25 cellular contexts compared by ENCODE assay signal in the genomic region with DNA sequence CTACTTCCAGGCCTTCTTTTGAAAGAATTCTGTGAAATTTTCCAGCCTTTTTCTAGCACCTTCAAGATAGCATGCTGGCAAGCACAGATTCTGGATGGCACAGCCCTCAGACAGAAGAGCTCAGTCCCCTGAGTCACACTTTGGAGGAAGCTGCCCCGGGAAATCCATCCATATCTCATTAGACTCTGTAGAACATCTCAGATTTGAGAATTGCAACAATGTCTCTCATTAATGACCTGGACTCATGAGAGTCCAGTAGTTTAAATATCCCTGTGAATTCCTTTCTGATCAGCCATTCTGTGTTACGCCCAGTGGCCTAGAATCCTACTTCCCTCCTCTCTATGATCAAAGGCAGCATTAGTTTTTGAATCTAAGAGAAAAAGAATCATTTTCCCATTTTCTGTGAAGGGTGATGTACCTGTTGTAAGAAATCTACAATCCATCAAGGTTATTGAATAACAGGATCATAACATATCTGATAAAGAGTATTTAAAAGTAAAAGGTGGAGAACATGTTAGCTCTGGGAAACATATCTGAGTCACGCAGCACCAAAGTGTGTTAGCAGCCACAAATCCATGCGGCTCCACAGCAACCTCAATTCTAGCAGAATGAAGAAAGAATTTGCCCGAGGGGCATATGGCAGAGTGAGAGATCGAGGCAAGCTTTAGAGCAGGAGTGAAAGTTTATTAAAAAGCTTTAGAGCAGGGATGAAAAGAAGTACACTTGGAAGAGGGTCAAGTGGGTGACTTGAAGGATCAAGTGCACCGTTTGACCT.
DNase-seq lines count a peak whose midpoint lies in the region; ATAC-seq and TF ChIP-seq lines count a peak whose summit lies in the region.
"Had no signal": no experiment of that assay in that cellular context is flagged by ENCODE, and none has a peak within 500 bp of the region (broad histone marks: within the 10 kb centered on the region; RNA-seq: fewer than 3 reads in every experiment).

No MANE protein-coding gene starts in this region.

- H3K36me3 ChIP-seq in breast epithelium (no peaks in the 10 kb centered on the region), SK-N-MC (ENCODE audit: insufficient read depth, low read length) (no peaks in the 10 kb centered on the region), right lobe of liver (no peaks in the 10 kb centered on the region)
- H3K36me3 ChIP-seq: HAP-1 had no signal

- POLR2A ChIA-PET in MCF 10A (lab: Yijun Ruan, JAX) = interaction anchor here (0.6 kb wide), 2 partner anchors 23 to 257 kb away, joined by 3 read pairs; no protein-coding TSS in a partner anchor

- H3K27ac ChIP-seq in breast epithelium (no peak overlapping the region), SK-N-MC (no peak overlapping the region), foreskin keratinocyte (no peak overlapping the region), right lobe of liver (no peak overlapping the region)
- H3K27ac ChIP-seq: 22Rv1, HL-60, KMS-11 had no signal

- no peak overlapping the region for H3K27ac Mint-ChIP-seq in MCF 10A (ENCODE audit: low read depth, unreplicated experiment)
- H3K27ac Mint-ChIP-seq in natural killer cell treated with Interleukin-12 subunit alpha and Interleukin-12 subunit beta and Interleukin-15 and Interleukin-18, amount 100 ng/mL, for 72 hours = no peak overlapping the region
- H3K27ac Mint-ChIP-seq: IgD-negative memory B cell had no signal

- intact Hi-C loops in MCF 10A (cut with micrococcal nuclease) = no loop called here
- intact Hi-C loops in breast epithelium (cut with DNase I; ENCODE audit: low total_unique reads) = no loop called here
- intact Hi-C loops in right lobe of liver (cut with DNase I) = no loop called here

- H3K27me3 Mint-ChIP-seq in MCF 10A (ENCODE audit: insufficient read depth, unreplicated experiment) = no peaks in the 10 kb centered on the region
- no peaks in the 10 kb centered on the region for H3K27me3 Mint-ChIP-seq in natural killer cell treated with Interleukin-12 subunit alpha and Interleukin-12 subunit beta and Interleukin-15 and Interleukin-18, amount 100 ng/mL, for 72 hours
- H3K27me3 Mint-ChIP-seq: IgD-negative memory B cell had no signal

- H3K27me3 ChIP-seq in breast epithelium (no peaks in the 10 kb centered on the region), foreskin keratinocyte (no peaks in the 10 kb centered on the region), right lobe of liver (no peaks in the 10 kb centered on the region)

- no TSS peak for BruUV-seq in MCF 10A (replicated peaks; lab: Mats Ljungman, UMichigan)

- TF ChIP-seq CTCF in MCF 10A (IDR thresholded peaks at IDR 0.05; ENCODE audit: unreplicated experiment) = no peak
- no peak for TF ChIP-seq CTCF in breast epithelium (IDR thresholded peaks at IDR 0.05)
- no peak for TF ChIP-seq CTCF in foreskin keratinocyte (conservative IDR thresholded peaks at IDR 0.05)
- no peak for TF ChIP-seq CTCF in right lobe of liver (IDR thresholded peaks at IDR 0.05)

- H3K9ac ChIP-seq in SK-N-MC (ENCODE audit: insufficient read length) = no peak overlapping the region
- H3K9ac ChIP-seq: KMS-11 had no signal

- CTCF ChIA-PET in MCF 10A (lab: Yijun Ruan, JAX) = no interaction called here

- H3K4me1 Mint-ChIP-seq in MCF 10A (ENCODE audit: insufficient read depth, unreplicated experiment) = peaks cover 7% of the 10 kb centered on the region
- H3K4me1 Mint-ChIP-seq in natural killer cell treated with Interleukin-12 subunit alpha and Interleukin-12 subunit beta and Interleukin-15 and Interleukin-18, amount 100 ng/mL, for 72 hours (ENCODE audit: low read depth in 2 of 2) = no peaks in the 10 kb centered on the region

- H3K9me3 Mint-ChIP-seq in MCF 10A (ENCODE audit: unreplicated experiment) = no peaks in the 10 kb centered on the region
- no peaks in the 10 kb centered on the region for H3K9me3 Mint-ChIP-seq in natural killer cell treated with Interleukin-12 subunit alpha and Interleukin-12 subunit beta and Interleukin-15 and Interleukin-18, amount 100 ng/mL, for 72 hours

- 67% methylated on average over 7 of the region's 7 CpGs for WGBS in right lobe of liver (ENCODE audit: insufficient coverage, low coverage, low lambda C conversion rate, missing lambda C conversion rate)

- H3K36me3 Mint-ChIP-seq in MCF 10A (ENCODE audit: insufficient read depth, unreplicated experiment) = no peaks in the 10 kb centered on the region
- no peaks in the 10 kb centered on the region for H3K36me3 Mint-ChIP-seq in natural killer cell treated with Interleukin-12 subunit alpha and Interleukin-12 subunit beta and Interleukin-15 and Interleukin-18, amount 100 ng/mL, for 72 hours

- H3K4me1 ChIP-seq in breast epithelium (no peaks in the 10 kb centered on the region), foreskin keratinocyte (no peaks in the 10 kb centered on the region), right lobe of liver (no peaks in the 10 kb centered on the region)
- H3K4me1 ChIP-seq: HAP-1 had no signal

- no peaks in the 10 kb centered on the region for H3K9me3 ChIP-seq in breast epithelium
- no peaks in the 10 kb centered on the region for H3K9me3 ChIP-seq in SK-N-MC (ENCODE audit: low read depth, low read length)
- no peaks in the 10 kb centered on the region for H3K9me3 ChIP-seq in right lobe of liver
- H3K9me3 ChIP-seq: HAP-1 had no signal

- TF ChIP-seq POLR2A in breast epithelium (IDR thresholded peaks at IDR 0.05) (no peak), right lobe of liver (IDR thresholded peaks at IDR 0.05) (no peak)

- H3K4me3 ChIP-seq in breast epithelium (no peak overlapping the region), SK-N-MC (no peak overlapping the region), right lobe of liver (no peak overlapping the region)
- H3K4me3 ChIP-seq: GM12878, HAP-1 had no signal

- DNase-seq in MCF 10A (ENCODE audit: unreplicated experiment) = peak; percentile 7
- DNase-seq in breast epithelium (ENCODE audit: low spot score in 2 of 2) = no peak
- DNase-seq in SK-N-MC (ENCODE audit: low read depth, low spot score) = peak; percentile 47
- peak in 1 of 2 donors; percentile 73 for DNase-seq in foreskin keratinocyte
- DNase-seq in activated gamma-delta T cell treated with Interleukin-2 at 50 U/mL for 16 hours = no peak
- no peak for DNase-seq in natural killer cell treated with Interleukin-12 subunit alpha and Interleukin-12 subunit beta and Interleukin-15 and Interleukin-18, amount 100 ng/mL, for 72 hours (ENCODE audit: low spot score)
- no peak for DNase-seq in right lobe of liver
- DNase-seq: Calu3, DMS153, DND-41, GOT3, NCI-H1092, NCI-H1417 treated with DMSO at 0.1 percent for 48 hours, NCI-H1694 treated with DMSO at 0.1 percent for 48 hours, NCI-H2107, NCI-H524, NCI-H748 treated with DMSO at 0.1 percent for 48 hours had no signal

- H3K4me3 Mint-ChIP-seq in MCF 10A (ENCODE audit: unreplicated experiment) = no peak overlapping the region
- H3K4me3 Mint-ChIP-seq in natural killer cell treated with Interleukin-12 subunit alpha and Interleukin-12 subunit beta and Interleukin-15 and Interleukin-18, amount 100 ng/mL, for 72 hours = no peak overlapping the region
- H3K4me3 Mint-ChIP-seq: IgD-negative memory B cell had no signal

- ATAC-seq in foreskin keratinocyte (peak; percentile 64), right lobe of liver (no peak)
- no peak for ATAC-seq in activated CD4-positive, CD25-positive, alpha-beta regulatory T cell treated with anti-CD3 and anti-CD28 coated beads, Interleukin-2, amount 50 U/mL, for 24 hours
- no peak for ATAC-seq in natural killer cell treated with Interleukin-12 subunit alpha and Interleukin-12 subunit beta and Interleukin-15 and Interleukin-18, amount 100 ng/mL, for 72 hours
- ATAC-seq: GM12878, SK-N-SH treated with all-trans-retinoic acid at 6 μM for 48 hours had no signal

Comparison
In these comparisons a context has a peak if more than half of its experiments do, and no peak if none do; other contexts are left out.
1. DNase-seq: peak in MCF 10A (single experiment) and SK-N-MC (single experiment); none in breast epithelium (0 of 2), activated gamma-delta T cell treated with Interleukin-2 at 50 U/mL for 16 hours (single experiment), natural killer cell treated with Interleukin-12 subunit alpha and Interleukin-12 subunit beta and Interleukin-15 and Interleukin-18, amount 100 ng/mL, for 72 hours (single experiment) and right lobe of liver (0 of 3).